8 cellular contexts compared by ENCODE assay signal in genomic region chr17:5485270-5486205, GRCh38. TPM values are rescaled to one million over a fixed set of nuclear protein-coding genes. Genes with fewer than 3 reads are reported as not detected.
DNase-seq lines count a peak whose midpoint lies in the region; ATAC-seq and TF ChIP-seq lines count a peak whose summit lies in the region.

TSS of gene DERL2 (minus strand) at chr17:5486178. CDS start at chr17:5486161, 17 bp downstream.

- peak within 1 kb of the TSS; percentile 96 for H3K27ac Mint-ChIP-seq in activated CD4-positive, alpha-beta memory T cell treated with anti-CD3 and anti-CD28 coated beads, Interleukin-2, amount 10 ng/mL, durations not matched to agents 7 days and 5 days

- H3K36me3 Mint-ChIP-seq in activated CD4-positive, alpha-beta memory T cell treated with anti-CD3 and anti-CD28 coated beads, Interleukin-2, amount 10 ng/mL, durations not matched to agents 7 days and 5 days (ENCODE audit: low read depth) = peaks cover 74% of the 10 kb centered on the region

- CTCF ChIA-PET in activated CD4-positive, alpha-beta memory T cell treated with anti-CD3 and anti-CD28 coated beads, Interleukin-2, amount 10 ng/mL, durations not matched to agents 7 days and 5 days (lab: Charles Lee) = interaction anchor here (0.7 to 2.6 kb wide), 7 partner anchors 15 to 293 kb away, joined by 3 to 9 read pairs (median 3); partner anchors contain the start of genes C1QBP and DHX33

- ATAC-seq in GM19395 (IDR thresholded peaks at IDR 0.05; ENCODE audit: unreplicated experiment) (peak; percentile 28), HG03520 (IDR thresholded peaks at IDR 0.05; ENCODE audit: unreplicated experiment) (peak; percentile 21), omental fat pad (ENCODE audit: low FRiP score) (peak; percentile 34)

- TF ChIP-seq CTCF in omental fat pad (IDR thresholded peaks at IDR 0.05) = no peak
- no peak for TF ChIP-seq CTCF in GM20000 (IDR thresholded peaks at IDR 0.05; ENCODE audit: extremely low read depth, missing control alignments)

- DNase-seq in CMK (ENCODE audit: low read depth) = peak; percentile 5
- no peak for DNase-seq in activated CD4-positive, alpha-beta memory T cell treated with anti-CD3 and anti-CD28 coated beads, Interleukin-2, amount 10 ng/mL, durations not matched to agents 7 days and 5 days
- peak; percentile 21 for DNase-seq in germinal center (ENCODE audit: low spot score)
- DNase-seq in omental fat pad (ENCODE audit: low spot score) = no peak
- DNase-seq in amniotic stem cell (lab: John Stamatoyannopoulos, UW) = no peak
- DNase-seq in GM20000 (ENCODE audit: low spot score) = no peak

- no peaks in the 10 kb centered on the region for H3K9me3 Mint-ChIP-seq in activated CD4-positive, alpha-beta memory T cell treated with anti-CD3 and anti-CD28 coated beads, Interleukin-2, amount 10 ng/mL, durations not matched to agents 7 days and 5 days

- POLR2A ChIA-PET in activated CD4-positive, alpha-beta memory T cell treated with anti-CD3 and anti-CD28 coated beads, Interleukin-2, amount 10 ng/mL, durations not matched to agents 7 days and 5 days (lab: Charles Lee) = interaction anchor here (0.6 to 4.0 kb wide), 25 partner anchors 10 to 1272 kb away, joined by 3 to 46 read pairs (median 4); partner anchors contain the start of genes C1QBP, DHX33, NLRP1 and NUP88

- H3K4me1 Mint-ChIP-seq in activated CD4-positive, alpha-beta memory T cell treated with anti-CD3 and anti-CD28 coated beads, Interleukin-2, amount 10 ng/mL, durations not matched to agents 7 days and 5 days = peaks cover 59% of the 10 kb centered on the region

- H3K4me3 Mint-ChIP-seq in activated CD4-positive, alpha-beta memory T cell treated with anti-CD3 and anti-CD28 coated beads, Interleukin-2, amount 10 ng/mL, durations not matched to agents 7 days and 5 days = peak within 1 kb of the TSS; percentile 90

- H3K27me3 Mint-ChIP-seq in activated CD4-positive, alpha-beta memory T cell treated with anti-CD3 and anti-CD28 coated beads, Interleukin-2, amount 10 ng/mL, durations not matched to agents 7 days and 5 days = no peaks in the 10 kb centered on the region

RNA-seq across cellular contexts. Expression of gene DERL2, which starts in this region (rescaled TPM):
- 10 to 100 TPM; 76.6 to 76.8 TPM for total RNA-seq in activated CD4-positive, alpha-beta memory T cell treated with anti-CD3 and anti-CD28 coated beads, Interleukin-2, amount 10 ng/mL, durations not matched to agents 7 days and 5 days
- 10 to 100 TPM; 31.4 to 47.3 (median 42.2) TPM for total RNA-seq in omental fat pad

Comparison
In these comparisons a context has a peak if more than half of its experiments do, and no peak if none do; other contexts are left out.
1. DNase-seq: peak in CMK (single experiment) and germinal center (single experiment); none in activated CD4-positive, alpha-beta memory T cell treated with anti-CD3 and anti-CD28 coated beads, Interleukin-2, amount 10 ng/mL, durations not matched to agents 7 days and 5 days (single experiment), omental fat pad (single experiment), amniotic stem cell (single experiment) and GM20000 (single experiment).
2. Peak in every context shown above with its lines, with median percentiles within 50 percentile points of each other: ATAC-seq.